In genomic region chr12:92848740-92849139, GRCh38 we compare ENCODE assay signal across 20 cellular contexts.
DNase-seq lines count a peak whose midpoint lies in the region; ATAC-seq lines count a peak whose summit lies in the region.
"Had no signal": no experiment of that assay in that cellular context is flagged by ENCODE, and none has a peak within 500 bp of the region (broad histone marks: within the 10 kb centered on the region; RNA-seq: fewer than 3 reads in every experiment).

No MANE protein-coding gene starts in this region.

- no peaks in the 10 kb centered on the region for H3K79me2 ChIP-seq in trophoblast cell (ENCODE audit: control insufficient read depth, insufficient read depth, low read length, poor library complexity)

- no peaks in the 10 kb centered on the region for H3K4me1 ChIP-seq in trophoblast cell (ENCODE audit: control insufficient read depth in 1 of 2, insufficient read depth in 2 of 2, low read length in 2 of 2)
- H3K4me1 ChIP-seq: BLaER1 had no signal

- H2AFZ ChIP-seq in trophoblast cell (ENCODE audit: insufficient read depth, low read length, poor library complexity), result no peak overlapping the region
- H2AFZ ChIP-seq: GM23248 had no signal

- H3K23ac ChIP-seq in trophoblast cell (ENCODE audit: low read length), result no peak overlapping the region

- DNase-seq in NCI-H82 (lab: John Stamatoyannopoulos, UW), result peak; percentile 11
- DNase-seq in NCI-H82 treated with DMSO at 0.1 percent for 48 hours (lab: John Stamatoyannopoulos, UW; ENCODE audit: unreplicated experiment), result no peak
- DNase-seq in amniotic epithelial cell (ENCODE audit: low read depth), result peak; percentile 12
- no peak for DNase-seq in trophoblast cell
- no peak for DNase-seq in COLO668 (lab: John Stamatoyannopoulos, UW; ENCODE audit: unreplicated experiment)
- DNase-seq in stimulated activated CD4-positive, alpha-beta T cell treated with anti-CD3 and anti-CD28 coated beads, Interleukin-2, amount 100 ng/mL, for 48 hours, result no peak
- DNase-seq: CD4-positive, CD25-positive, alpha-beta regulatory T cell; CD8-positive, alpha-beta T cell; DMS 273 treated with DMSO at 0.1 percent for 48 hours; DMS79; EL; GDM1; GM23248; H7; HCEC 1CT had no signal

- H3K18ac ChIP-seq in trophoblast cell (ENCODE audit: low read length), result no peak overlapping the region

- H4K12ac ChIP-seq in trophoblast cell (ENCODE audit: low read depth, low read length), result no peak overlapping the region

- no peaks in the 10 kb centered on the region for H3K79me1 ChIP-seq in trophoblast cell (ENCODE audit: low read length)

- no peak overlapping the region for H3K27ac ChIP-seq in trophoblast cell (ENCODE audit: low read depth, low read length)
- H3K27ac ChIP-seq: 22Rv1, BLaER1, C4-2B, GM23248 had no signal

- no peak overlapping the region for H3K9ac ChIP-seq in trophoblast cell (ENCODE audit: low read length)
- H3K9ac ChIP-seq: BLaER1, GM23248 had no signal

- no peak overlapping the region for H2BK120ac ChIP-seq in trophoblast cell (ENCODE audit: insufficient read depth, low read length, poor library complexity)

- H3K4me2 ChIP-seq in trophoblast cell (ENCODE audit: low read length), result no peak overlapping the region
- H3K4me2 ChIP-seq: BLaER1 had no signal

- no peak overlapping the region for H4K91ac ChIP-seq in trophoblast cell (ENCODE audit: low read depth, low read length)

- H3K14ac ChIP-seq in trophoblast cell (ENCODE audit: low read length), result no peak overlapping the region

- H2AK5ac ChIP-seq in trophoblast cell (ENCODE audit: low read length), result no peak overlapping the region

- no peak overlapping the region for H2BK5ac ChIP-seq in trophoblast cell (ENCODE audit: low read depth, low read length, poor library complexity)

- peak overlapping the region; percentile 19 for H4K8ac ChIP-seq in trophoblast cell (ENCODE audit: low read depth, low read length)

- no CpG with 5 or more reads among the region's 3 CpGs for WGBS in trophoblast cell (ENCODE audit: extremely low coverage, insufficient coverage, insufficient read length)

- no peak overlapping the region for H3K4me3 ChIP-seq in trophoblast cell (ENCODE audit: low read depth, low read length)
- H3K4me3 ChIP-seq: BLaER1, GM12878, GM23248 had no signal

- no peak overlapping the region for H2BK12ac ChIP-seq in trophoblast cell (ENCODE audit: low read length)

- peaks cover 0 to 2% of the 10 kb centered on the region in 2 experiments for H3K36me3 ChIP-seq in trophoblast cell (ENCODE audit: control insufficient read depth in 1 of 2, insufficient read depth in 2 of 2, low read length in 2 of 2)

- H3K27me3 ChIP-seq in trophoblast cell (ENCODE audit: insufficient read depth, low read length), result no peaks in the 10 kb centered on the region
- H3K27me3 ChIP-seq: BLaER1 had no signal

- no peaks in the 10 kb centered on the region for H3K9me3 ChIP-seq in trophoblast cell (ENCODE audit: insufficient read depth, low read depth, low read length)
- H3K9me3 ChIP-seq: BLaER1 had no signal

- peak; percentile 67 for ATAC-seq in esophagus mucosa
- ATAC-seq: CD8-positive, alpha-beta T cell; GM12878 had no signal

- H3K4ac ChIP-seq in trophoblast cell (ENCODE audit: low read depth, low read length), result no peak overlapping the region

Comparison
In these comparisons a context has a peak if more than half of its experiments do, and no peak if none do; other contexts are left out.
1. DNase-seq: peak in NCI-H82 (single experiment) and amniotic epithelial cell (single experiment); none in NCI-H82 treated with DMSO at 0.1 percent for 48 hours (single experiment), trophoblast cell (0 of 2), COLO668 (single experiment) and stimulated activated CD4-positive, alpha-beta T cell treated with anti-CD3 and anti-CD28 coated beads, Interleukin-2, amount 100 ng/mL, for 48 hours (0 of 2).